8 cellular contexts compared by ENCODE assay signal in genomic region chr2:207768891-207769596, GRCh38. TPM values are rescaled to one million over a fixed set of nuclear protein-coding genes. Genes with fewer than 3 reads are reported as not detected.
DNase-seq lines count a peak whose midpoint lies in the region; ATAC-seq and TF ChIP-seq lines count a peak whose summit lies in the region.

No MANE protein-coding gene starts in this region.

- H3K27me3 ChIP-seq in cardiac muscle cell: peaks cover 10% of the 10 kb centered on the region

- peak overlapping the region in 3 of 6 donors; percentile 40 to 64 (median 53) for H3K27ac Mint-ChIP-seq in immature natural killer cell

- H3K4me3 ChIP-seq in cardiac muscle cell (peak overlapping the region; percentile 71), astrocyte of the cerebellum (ENCODE audit: low read depth, low read length) (peak overlapping the region; percentile 73)

- peak overlapping the region; percentile 73 for H3K27ac ChIP-seq in cardiac muscle cell

- intact Hi-C loops in Right ventricle myocardium inferior (cut with DNase I): loop anchor here (2.0 to 5.0 kb wide), 2 partner anchors 204 to 263 kb away; no protein-coding TSS in a partner anchor

- peaks cover 26% of the 10 kb centered on the region for H3K4me1 ChIP-seq in cardiac muscle cell (ENCODE audit: low read depth)

- peaks cover 10 to 19% (median 17%) of the 10 kb centered on the region in 3 donors for H3K27me3 Mint-ChIP-seq in immature natural killer cell (ENCODE audit: low read depth in 3 of 3)

- no peaks in the 10 kb centered on the region for H3K36me3 ChIP-seq in cardiac muscle cell

- TF ChIP-seq CTCF in cardiac muscle cell (IDR thresholded peaks at IDR 0.05; ENCODE audit: low read depth, low read length) (no peak), astrocyte of the cerebellum (IDR thresholded peaks at IDR 0.05; ENCODE audit: low read depth, low read length, missing control alignments) (no peak)

- peaks cover 31 to 44% of the 10 kb centered on the region in 2 donors for H3K4me1 Mint-ChIP-seq in immature natural killer cell

- no peaks in the 10 kb centered on the region for H3K9me3 Mint-ChIP-seq in immature natural killer cell

- H3K4me3 Mint-ChIP-seq in immature natural killer cell: peak overlapping the region; percentile 83 to 91 (median 87)

- DNase-seq in cardiac muscle cell (ENCODE audit: low read depth in 1 of 2, low spot score in 1 of 2) (peak; percentile 37 to 48), Right ventricle myocardium inferior (ENCODE audit: missing footprints) (no peak), NCI-H748 treated with DMSO at 0.1 percent for 48 hours (lab: John Stamatoyannopoulos, UW) (peak; percentile 22), astrocyte of the cerebellum (ENCODE audit: low read depth) (no peak), immature natural killer cell (peak in 1 of 3 donors; percentile 16), GM19240 (ENCODE audit: insufficient read length, low spot score) (no peak)
- peak in 2 of 3 donors; percentile 8 to 16 for DNase-seq in stimulated activated CD4-positive, alpha-beta T cell treated with anti-CD3 and anti-CD28 coated beads, Interleukin-12 subunit alpha, Interleukin-12 subunit beta, amount 100 ng/mL, for 48 hours (ENCODE audit: low read depth in 2 of 3, low spot score in 1 of 3)

- no peak for ATAC-seq in Right ventricle myocardium inferior
- peak; percentile 19 for ATAC-seq in HG02852 (IDR thresholded peaks at IDR 0.05; ENCODE audit: unreplicated experiment)

- in situ Hi-C loops in astrocyte of the cerebellum (cut with HindIII; ENCODE audit: low sequenced_read_pairs): no loop called here

- H3K36me3 Mint-ChIP-seq in immature natural killer cell: no peaks in the 10 kb centered on the region

- no peaks in the 10 kb centered on the region for H3K9me3 ChIP-seq in cardiac muscle cell (ENCODE audit: low read depth)

RNA-seq across cellular contexts. Expression of gene FZD5, which starts 0.7 kb away (rescaled TPM):
- total RNA-seq in cardiac muscle cell: 5.1 and 10.1 TPM in 2 replicates
- 1.6 and 3.6 TPM in 2 replicates for polyA plus RNA-seq in cardiac muscle cell
- 4.1 TPM for total RNA-seq in Right ventricle myocardium inferior
- under 1 TPM in 2 of 3 donors, not detected in 1; 0.13 to 0.43 TPM for polyA plus RNA-seq in immature natural killer cell

RNA-seq across cellular contexts. Expression of gene CCNYL1, which starts 57.6 kb away (rescaled TPM):
- total RNA-seq in cardiac muscle cell (5.7 and 7.4 TPM in 2 replicates), Right ventricle myocardium inferior (10.2 TPM)
- polyA plus RNA-seq in cardiac muscle cell (6.8 and 9.8 TPM in 2 replicates), immature natural killer cell (1 to 10 TPM in 2 of 3 donors, under 1 TPM in 1; 0.32 to 1.6 (median 1.3) TPM)

Comparison
In these comparisons a context has a peak if more than half of its experiments do, and no peak if none do; other contexts are left out.
1. DNase-seq: peak in cardiac muscle cell (2 of 2), NCI-H748 treated with DMSO at 0.1 percent for 48 hours (single experiment) and stimulated activated CD4-positive, alpha-beta T cell treated with anti-CD3 and anti-CD28 coated beads, Interleukin-12 subunit alpha, Interleukin-12 subunit beta, amount 100 ng/mL, for 48 hours (2 of 3); none in Right ventricle myocardium inferior (single experiment), astrocyte of the cerebellum (single experiment) and GM19240 (single experiment).